In genomic region chr10:129120441-129120840, GRCh38 we compare ENCODE assay signal across 1 cellular context.
TF ChIP-seq lines count a peak whose summit lies in the region.

No MANE protein-coding gene starts in this region.

TF ChIP-seq in GM23338, 12 proteins besides CTCF, POLR2A, EP300 and RAD21 (continued from another document):
- TF ChIP-seq, protein P1, sequence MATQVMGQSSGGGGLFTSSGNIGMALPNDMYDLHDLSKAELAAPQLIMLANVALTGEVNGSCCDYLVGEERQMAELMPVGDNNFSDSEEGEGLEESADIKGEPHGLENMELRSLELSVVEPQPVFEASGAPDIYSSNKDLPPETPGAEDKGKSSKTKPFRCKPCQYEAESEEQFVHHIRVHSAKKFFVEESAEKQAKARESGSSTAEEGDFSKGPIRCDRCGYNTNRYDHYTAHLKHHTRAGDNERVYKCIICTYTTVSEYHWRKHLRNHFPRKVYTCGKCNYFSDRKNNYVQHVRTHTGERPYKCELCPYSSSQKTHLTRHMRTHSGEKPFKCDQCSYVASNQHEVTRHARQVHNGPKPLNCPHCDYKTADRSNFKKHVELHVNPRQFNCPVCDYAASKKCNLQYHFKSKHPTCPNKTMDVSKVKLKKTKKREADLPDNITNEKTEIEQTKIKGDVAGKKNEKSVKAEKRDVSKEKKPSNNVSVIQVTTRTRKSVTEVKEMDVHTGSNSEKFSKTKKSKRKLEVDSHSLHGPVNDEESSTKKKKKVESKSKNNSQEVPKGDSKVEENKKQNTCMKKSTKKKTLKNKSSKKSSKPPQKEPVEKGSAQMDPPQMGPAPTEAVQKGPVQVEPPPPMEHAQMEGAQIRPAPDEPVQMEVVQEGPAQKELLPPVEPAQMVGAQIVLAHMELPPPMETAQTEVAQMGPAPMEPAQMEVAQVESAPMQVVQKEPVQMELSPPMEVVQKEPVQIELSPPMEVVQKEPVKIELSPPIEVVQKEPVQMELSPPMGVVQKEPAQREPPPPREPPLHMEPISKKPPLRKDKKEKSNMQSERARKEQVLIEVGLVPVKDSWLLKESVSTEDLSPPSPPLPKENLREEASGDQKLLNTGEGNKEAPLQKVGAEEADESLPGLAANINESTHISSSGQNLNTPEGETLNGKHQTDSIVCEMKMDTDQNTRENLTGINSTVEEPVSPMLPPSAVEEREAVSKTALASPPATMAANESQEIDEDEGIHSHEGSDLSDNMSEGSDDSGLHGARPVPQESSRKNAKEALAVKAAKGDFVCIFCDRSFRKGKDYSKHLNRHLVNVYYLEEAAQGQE (IDR thresholded peaks at IDR 0.05; ENCODE audit: unreplicated experiment) = no peak
